9 cellular contexts compared by ENCODE assay signal in genomic region chr16:82664181-82664580, GRCh38. TPM values are rescaled to one million over a fixed set of nuclear protein-coding genes. Genes with fewer than 3 reads are reported as not detected.
"Had no signal": no experiment of that assay in that cellular context is flagged by ENCODE, and none has a peak within 500 bp of the region (broad histone marks: within the 10 kb centered on the region; RNA-seq: fewer than 3 reads in every experiment).

No MANE protein-coding gene starts in this region.

- H2AFZ ChIP-seq: GM23248 had no signal

- DNase-seq: GM23248, GOT3, H7, HFFc6, KBM-7 had no signal

- H3K9me3 ChIP-seq: HAP-1 had no signal

- H3K4me3 ChIP-seq: GM23248, HAP-1 had no signal

- H3K4me1 ChIP-seq: HAP-1 had no signal

- H3K9ac ChIP-seq: GM23248 had no signal

- ATAC-seq: HCT116 had no signal

- H3K27ac ChIP-seq: GM23248, HL-60 had no signal

- H3K36me3 ChIP-seq: HAP-1 had no signal

RNA-seq across cellular contexts. Expression of gene CDH13, which starts 37.4 kb away (rescaled TPM):
- total RNA-seq: H4 had no signal
